8 cellular contexts compared by ENCODE assay signal in the genomic region with DNA sequence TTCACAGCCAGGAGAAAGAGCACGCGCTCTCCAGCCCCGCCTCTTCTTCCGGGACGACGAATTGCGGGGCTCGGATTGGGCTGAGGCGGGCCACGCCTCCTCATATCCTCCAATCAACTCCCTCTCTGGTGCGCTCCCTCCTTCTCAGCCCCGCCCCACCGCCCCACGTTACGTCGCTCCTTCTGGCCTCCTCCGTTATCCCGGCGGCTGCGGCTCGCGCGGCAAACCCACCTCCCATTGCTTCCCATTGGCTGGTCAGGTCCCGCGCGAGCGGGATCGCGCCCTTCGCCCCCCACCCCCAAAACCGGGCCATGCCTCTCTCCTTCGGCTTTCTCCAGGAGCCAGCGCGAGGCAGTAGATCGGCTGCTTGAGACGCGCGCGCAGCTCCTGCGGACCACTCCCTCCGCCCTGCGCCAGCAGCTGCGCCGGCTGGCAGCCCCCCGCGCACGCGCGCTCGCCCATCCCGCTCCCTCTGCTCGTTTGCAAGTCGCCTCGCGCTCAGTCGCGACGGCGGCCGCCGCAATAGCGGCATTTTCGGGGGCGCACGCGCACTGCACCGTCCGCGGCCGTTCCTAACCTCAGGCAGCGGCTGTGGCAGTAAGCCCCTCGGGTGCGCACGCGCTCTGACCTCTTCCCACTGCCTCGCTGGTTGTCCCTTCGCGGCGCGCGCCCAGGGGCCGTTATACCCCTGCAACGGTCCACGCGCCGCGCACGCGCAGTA. TPM values are rescaled to one million over a fixed set of nuclear protein-coding genes. Genes with fewer than 3 reads are reported as not detected.
DNase-seq lines count a peak whose midpoint lies in the region; ATAC-seq lines count a peak whose summit lies in the region.

No MANE protein-coding gene starts in this region.

- H3K79me2 ChIP-seq in mesendoderm (ENCODE audit: control insufficient read depth, insufficient read depth, low read length) = peaks cover 39% of the 10 kb centered on the region

- peak; percentile 50 for ATAC-seq in GM21367 (IDR thresholded peaks at IDR 0.05; ENCODE audit: unreplicated experiment)
- ATAC-seq in effector memory CD8-positive, alpha-beta T cell (replicated peaks) = peak; percentile 78

- no CpG with 5 or more reads among the region's 89 CpGs for WGBS in mesendoderm (ENCODE audit: extremely low coverage, insufficient coverage, low lambda C conversion rate)

- no peaks in the 10 kb centered on the region for H3K27me3 Mint-ChIP-seq in effector memory CD8-positive, alpha-beta T cell

- peak overlapping the region; percentile 45 for H3K18ac ChIP-seq in mesendoderm (ENCODE audit: low read length)

- H3K27ac Mint-ChIP-seq in effector memory CD8-positive, alpha-beta T cell = peak overlapping the region; percentile 77 to 88

- H2AK5ac ChIP-seq in mesendoderm (ENCODE audit: low read length) = no peak overlapping the region

- H4K8ac ChIP-seq in mesendoderm (ENCODE audit: low read depth, low read length) = no peak overlapping the region

- peaks cover 10% of the 10 kb centered on the region for H3K4me1 ChIP-seq in mesendoderm (ENCODE audit: control insufficient read depth, low read depth, low read length)

- H3K27ac ChIP-seq in mesendoderm (ENCODE audit: low read depth, low read length) = peak overlapping the region; percentile 97

- DNase-seq in CMK (ENCODE audit: low read depth) = peak; percentile 98
- peak; percentile 99 for DNase-seq in HT1080 (ENCODE audit: low read depth)
- DNase-seq in NOMO-1 (lab: John Stamatoyannopoulos, UW; ENCODE audit: unreplicated experiment in 2 of 2) = peak; percentile 93 to 99
- DNase-seq in activated CD8-positive, alpha-beta memory T cell treated with anti-CD3 and anti-CD28 coated beads for 48 hours (ENCODE audit: low read depth in 2 of 3, low spot score in 2 of 3) = peak; percentile 79 to 90 (median 88)
- DNase-seq in effector memory CD8-positive, alpha-beta T cell = peak; percentile 87 to 90 (median 90)
- DNase-seq in mesendoderm = peak; percentile 99
- peak; percentile 86 for DNase-seq in stimulated activated CD8-positive, alpha-beta memory T cell treated with anti-CD3 and anti-CD28 coated beads, Interleukin-15, amount 100 ng/mL, for 1 hour (ENCODE audit: low read depth)

- H3K79me1 ChIP-seq in mesendoderm (ENCODE audit: low read length) = peaks cover 11% of the 10 kb centered on the region

- H3K36me3 Mint-ChIP-seq in effector memory CD8-positive, alpha-beta T cell (ENCODE audit: insufficient read depth) = peaks cover 18% of the 10 kb centered on the region

- peak overlapping the region; percentile 90 for H3K4me2 ChIP-seq in mesendoderm (ENCODE audit: low read length)

- no peak overlapping the region for H3K4me3 Mint-ChIP-seq in effector memory CD8-positive, alpha-beta T cell

- H2BK120ac ChIP-seq in mesendoderm (ENCODE audit: low read depth, low read length) = no peak overlapping the region

- H3K9me3 Mint-ChIP-seq in effector memory CD8-positive, alpha-beta T cell = no peaks in the 10 kb centered on the region

- H3K27me3 ChIP-seq in mesendoderm (ENCODE audit: insufficient read depth, low read length, poor library complexity) = no peaks in the 10 kb centered on the region

- H3K4me1 Mint-ChIP-seq in effector memory CD8-positive, alpha-beta T cell (ENCODE audit: low read depth in 2 of 2) = peaks cover 15 to 16% of the 10 kb centered on the region in 2 donors

- H3K9ac ChIP-seq in mesendoderm (ENCODE audit: low read length) = peak overlapping the region; percentile 99

- H3K36me3 ChIP-seq in mesendoderm (ENCODE audit: control insufficient read depth, insufficient read depth, low read length) = no peaks in the 10 kb centered on the region

- peak overlapping the region; percentile 96 for H2BK5ac ChIP-seq in mesendoderm (ENCODE audit: low read length)

- peak overlapping the region; percentile 99 for H3K56ac ChIP-seq in mesendoderm (ENCODE audit: low read length)

- H2BK15ac ChIP-seq in mesendoderm (replicated peaks; ENCODE audit: low read depth) = no peak overlapping the region

- no peak overlapping the region for H3K23ac ChIP-seq in mesendoderm (ENCODE audit: low read length)

- H4K5ac ChIP-seq in mesendoderm (ENCODE audit: low read length) = peak overlapping the region; percentile 8

- H3K4me3 ChIP-seq in mesendoderm (ENCODE audit: low read length) = peak overlapping the region; percentile 75

- peak overlapping the region; percentile 44 for H3K4ac ChIP-seq in mesendoderm (ENCODE audit: low read depth, low read length)

RNA-seq across cellular contexts. Expression of gene ARHGAP35, which starts 0.5 kb away (rescaled TPM):
- total RNA-seq in HT1080 (2014; rRNA removed; shearing (Covaris generic)) = 18.8 and 23.3 TPM in 2 replicates
- 15.7 and 18.9 TPM in 2 replicates for polyA plus RNA-seq in HT1080 (2015; cell fraction: cytosol; rRNA removed)
- 22.6 and 23.7 TPM in 2 replicates for polyA plus RNA-seq in HT1080 (2015; cell fraction: nucleus; rRNA removed)
- 35.2 TPM for polyA plus RNA-seq in mesendoderm (2013, experiment 1 of 2)
- 35.5 TPM for polyA plus RNA-seq in mesendoderm (2013, experiment 2 of 2)

RNA-seq across cellular contexts. Expression of gene AP2S1, which starts 9.6 kb away (rescaled TPM):
- total RNA-seq in HT1080 (2014; rRNA removed; shearing (Covaris generic)) = 874 and 885 TPM in 2 replicates
- polyA plus RNA-seq in HT1080 (2015; cell fraction: cytosol; rRNA removed) = 467 and 628 TPM in 2 replicates
- polyA plus RNA-seq in HT1080 (2015; cell fraction: nucleus; rRNA removed) = 166 TPM in 2 replicates
- polyA plus RNA-seq in mesendoderm (2013, experiment 1 of 2) = 166 TPM
- polyA plus RNA-seq in mesendoderm (2013, experiment 2 of 2) = 156 TPM

Comparison
In these comparisons a context has a peak if more than half of its experiments do, and no peak if none do; other contexts are left out.
1. Peak in every context shown above with its lines: DNase-seq, ATAC-seq, H3K4me3 ChIP-seq and H3K27ac ChIP-seq.